Comparison of ENCODE assay signal across 19 cellular contexts in genomic region chr6:155406801-155407200, GRCh38. TPM values are rescaled to one million over a fixed set of nuclear protein-coding genes. Genes with fewer than 3 reads are reported as not detected.
"Had no signal": no experiment of that assay in that cellular context is flagged by ENCODE, and none has a peak within 500 bp of the region (broad histone marks: within the 10 kb centered on the region; RNA-seq: fewer than 3 reads in every experiment).

No MANE protein-coding gene starts in this region.

- DNase-seq: activated CD4-positive, alpha-beta T cell treated with anti-CD3 and anti-CD28 coated beads, Interleukin-2, amount 50 U/mL, for 1 hour; activated CD8-positive, alpha-beta memory T cell treated with anti-CD3 and anti-CD28 coated beads for 24 hours; activated naive CD4-positive, alpha-beta T cell; aorta; cerebellar nuclear complex; hippocampal formation; kidney; left lung; mammary epithelial cell; mucosa of descending colon; naive thymus-derived CD8-positive, alpha-beta T cell; stimulated activated CD4-positive, alpha-beta T cell treated with anti-CD3 and anti-CD28 coated beads, Interleukin-15, amount 100 ng/mL, for 24 hours; stimulated activated CD4-positive, alpha-beta T cell treated with anti-CD3 and anti-CD28 coated beads, Interleukin-4, amount 100 ng/mL, for 1 hour; stimulated activated naive B cell treated with anti-CD40 and anti-IgM and Interleukin-4, amounts not matched to agents 10 μg/mL and 1 μg/mL and 100 μg/mL, for 72 hours; T-helper 9 cell; thyroid gland had no signal

- H3K9me3 Mint-ChIP-seq: naive thymus-derived CD8-positive, alpha-beta T cell; stimulated activated naive B cell treated with anti-CD40 and anti-IgM and Interleukin-4, amounts not matched to agents 10 μg/mL and 1 μg/mL and 100 μg/mL, for 72 hours had no signal

- H3K27me3 ChIP-seq: left lung, thyroid gland had no signal

- H3K4me1 ChIP-seq: left lung, thyroid gland had no signal

- H3K36me3 Mint-ChIP-seq: naive thymus-derived CD8-positive, alpha-beta T cell; stimulated activated naive B cell treated with anti-CD40 and anti-IgM and Interleukin-4, amounts not matched to agents 10 μg/mL and 1 μg/mL and 100 μg/mL, for 72 hours had no signal

- H3K27ac ChIP-seq: left lung, skin epidermis, thyroid gland had no signal

- H3K4me3 Mint-ChIP-seq: naive thymus-derived CD8-positive, alpha-beta T cell; stimulated activated naive B cell treated with anti-CD40 and anti-IgM and Interleukin-4, amounts not matched to agents 10 μg/mL and 1 μg/mL and 100 μg/mL, for 72 hours had no signal

- H3K9me3 ChIP-seq: left lung, mucosa of descending colon, thyroid gland had no signal

- ATAC-seq: activated CD4-positive, CD25-positive, alpha-beta regulatory T cell treated with anti-CD3 and anti-CD28 coated beads, Interleukin-2, amount 50 U/mL, for 24 hours; left lung; mucosa of descending colon; naive thymus-derived CD8-positive, alpha-beta T cell; stimulated activated naive B cell treated with anti-CD40 and anti-IgM and Interleukin-4, amounts not matched to agents 10 μg/mL and 1 μg/mL and 100 μg/mL, for 72 hours had no signal

- H3K27me3 Mint-ChIP-seq: stimulated activated naive B cell treated with anti-CD40 and anti-IgM and Interleukin-4, amounts not matched to agents 10 μg/mL and 1 μg/mL and 100 μg/mL, for 72 hours had no signal

- H3K27ac Mint-ChIP-seq: stimulated activated naive B cell treated with anti-CD40 and anti-IgM and Interleukin-4, amounts not matched to agents 10 μg/mL and 1 μg/mL and 100 μg/mL, for 72 hours had no signal

RNA-seq across cellular contexts. Expression of gene NOX3, which starts 48.8 kb away (rescaled TPM):
- total RNA-seq: aorta; dermis microvascular lymphatic vessel endothelial cell; kidney; left lung; mammary epithelial cell; mucosa of descending colon; naive thymus-derived CD8-positive, alpha-beta T cell; thyroid gland had no signal
